In the genomic region with DNA sequence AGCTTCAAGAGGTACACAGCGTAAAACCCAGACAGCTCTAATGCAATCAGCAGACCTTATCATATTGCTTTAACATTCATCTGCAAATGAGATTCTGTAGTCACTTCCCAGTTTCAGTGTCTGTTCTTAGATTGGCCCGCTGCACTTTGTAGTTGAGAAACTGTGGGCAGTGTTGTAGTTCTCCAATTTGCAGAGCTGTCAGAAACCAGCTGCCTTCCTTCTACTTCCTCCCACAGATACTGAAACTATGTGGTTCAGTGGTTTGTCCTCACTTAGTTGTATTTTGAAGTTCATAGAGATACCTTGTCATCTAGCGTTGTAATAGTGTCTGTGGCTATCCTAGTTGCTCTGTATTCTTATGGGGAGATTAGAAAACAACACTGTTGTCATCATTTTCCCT, we compare ENCODE assay signal across 8 cellular contexts.
DNase-seq lines count a peak whose midpoint lies in the region; ATAC-seq lines count a peak whose summit lies in the region.

No MANE protein-coding gene starts in this region.

- ATAC-seq in GM21360 (IDR thresholded peaks at IDR 0.05; ENCODE audit: unreplicated experiment) (peak; percentile 100), HG03571 (IDR thresholded peaks at IDR 0.05; ENCODE audit: unreplicated experiment) (peak; percentile 100)

- DNase-seq in GDM1 (lab: John Stamatoyannopoulos, UW) (peak; percentile 83), pons (ENCODE audit: low spot score) (peak; percentile 73), NCI-H1048 (lab: John Stamatoyannopoulos, UW) (no peak), NCI-H82 treated with DMSO at 0.1 percent for 48 hours (lab: John Stamatoyannopoulos, UW; ENCODE audit: unreplicated experiment) (no peak), AG08395 (ENCODE audit: low spot score) (no peak)
- peak; percentile 50 to 62 for DNase-seq in activated T-cell treated with anti-CD3 and anti-CD28 coated beads, Interleukin-2, amount 50 U/mL, for 48 hours

Comparison
In these comparisons a context has a peak if more than half of its experiments do, and no peak if none do; other contexts are left out.
1. DNase-seq: peak in GDM1 (single experiment), activated T-cell treated with anti-CD3 and anti-CD28 coated beads, Interleukin-2, amount 50 U/mL, for 48 hours (2 of 2) and pons (single experiment); none in NCI-H1048 (single experiment), NCI-H82 treated with DMSO at 0.1 percent for 48 hours (single experiment) and AG08395 (single experiment).